12 cellular contexts compared by ENCODE assay signal in the genomic region with DNA sequence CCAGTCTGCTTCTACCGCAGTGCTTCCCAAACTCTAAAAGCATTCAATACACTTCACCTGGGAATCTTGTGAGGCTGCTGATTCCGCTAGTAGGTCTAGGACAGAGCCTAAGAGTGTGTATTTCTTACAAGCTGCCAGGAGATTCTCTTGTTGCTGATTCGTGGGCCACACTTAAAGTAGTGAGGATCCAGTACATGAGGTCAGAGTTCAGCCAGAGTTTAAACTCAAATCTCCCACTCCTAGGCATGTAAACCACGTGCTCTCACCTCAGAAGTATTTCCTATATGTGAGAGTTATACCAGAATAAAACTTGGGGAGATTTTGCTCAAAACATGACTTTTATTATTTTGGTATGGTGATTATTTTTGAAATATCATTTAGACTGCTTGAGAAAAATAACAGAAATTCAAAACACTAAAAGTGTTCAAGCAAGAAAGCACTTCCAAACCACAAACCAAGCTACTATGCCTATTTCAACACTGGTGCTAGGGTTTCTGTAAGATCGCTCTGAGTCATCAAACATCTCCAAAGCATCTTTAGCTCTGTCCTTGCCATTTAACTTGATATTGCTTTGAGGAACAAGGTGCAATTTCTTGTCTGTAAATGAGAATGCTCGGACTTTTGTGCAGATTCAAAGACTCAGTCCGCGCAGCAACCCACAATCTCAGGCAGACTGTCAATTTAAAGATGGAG. TPM values are rescaled to one million over a fixed set of nuclear protein-coding genes. Genes with fewer than 3 reads are reported as not detected.
DNase-seq lines count a peak whose midpoint lies in the region; TF ChIP-seq lines count a peak whose summit lies in the region.
"Had no signal": no experiment of that assay in that cellular context is flagged by ENCODE, and none has a peak within 500 bp of the region (broad histone marks: within the 10 kb centered on the region; RNA-seq: fewer than 3 reads in every experiment).

No MANE protein-coding gene starts in this region.

- DNase-seq in HFF-Myc (ENCODE audit: extremely low read depth, low read depth): peak; percentile 25
- DNase-seq in SIG-M5 (lab: John Stamatoyannopoulos, UW): peak; percentile 65
- peak; percentile 51 for DNase-seq in fibroblast of pulmonary artery (ENCODE audit: low read depth)
- peak; percentile 86 for DNase-seq in stromal cell of bone marrow (ENCODE audit: low read depth)
- DNase-seq in amygdala (lab: John Stamatoyannopoulos, UW): no peak
- no peak for DNase-seq in MG63
- DNase-seq in HPDE6-E6E7 (ENCODE audit: extremely low spot score): no peak
- DNase-seq: activated CD4-positive, alpha-beta T cell treated with anti-CD3 and anti-CD28 coated beads, Interleukin-2, amount 50 U/mL, for 4 hours; activated naive CD8-positive, alpha-beta T cell treated with anti-CD3 and anti-CD28 coated beads, Interleukin-2, amount 10 ng/mL, durations not matched to agents 7 days and 5 days; esophagus squamous epithelium; left ventricle myocardium inferior; NCI-H2081 had no signal

- no peaks in the 10 kb centered on the region for H3K9me3 ChIP-seq in MG63
- H3K9me3 ChIP-seq: esophagus squamous epithelium had no signal

- TF ChIP-seq CTCF in HFF-Myc (IDR thresholded peaks at IDR 0.05; ENCODE audit: low read depth, low read length, missing control alignments): no peak
- no peak for TF ChIP-seq CTCF in fibroblast of pulmonary artery (IDR thresholded peaks at IDR 0.05; ENCODE audit: low read length, missing control alignments)

- no peaks in the 10 kb centered on the region for H3K36me3 ChIP-seq in MG63
- H3K36me3 ChIP-seq: esophagus squamous epithelium, left ventricle myocardium inferior had no signal

- no peak overlapping the region for H3K4me3 ChIP-seq in HFF-Myc (replicated peaks; ENCODE audit: low read depth, low read length)
- no peak overlapping the region for H3K4me3 ChIP-seq in fibroblast of pulmonary artery (replicated peaks; ENCODE audit: low read depth, low read length)
- H3K4me3 ChIP-seq in MG63: no peak overlapping the region
- H3K4me3 ChIP-seq: esophagus squamous epithelium, left ventricle myocardium inferior had no signal

- H3K27me3 ChIP-seq in MG63: peaks cover 4% of the 10 kb centered on the region
- H3K27me3 ChIP-seq: esophagus squamous epithelium had no signal

RNA-seq across cellular contexts. Expression of a gene that starts 59.7 kb away (rescaled TPM):
- not detected in 2 replicates for total RNA-seq in MG63 (2014; rRNA removed; shearing (Covaris generic); ENCODE audit: low replicate concordance)
- total RNA-seq: activated naive CD8-positive, alpha-beta T cell treated with anti-CD3 and anti-CD28 coated beads, Interleukin-2, amount 10 ng/mL, durations not matched to agents 7 days and 5 days had no signal

Comparison
In these comparisons a context has a peak if more than half of its experiments do, and no peak if none do; other contexts are left out.
1. DNase-seq: peak in HFF-Myc (single experiment), SIG-M5 (single experiment), fibroblast of pulmonary artery (single experiment) and stromal cell of bone marrow (single experiment); none in amygdala (0 of 56), MG63 (single experiment) and HPDE6-E6E7 (single experiment).